1 cellular context compared by ENCODE assay signal in the genomic region with DNA sequence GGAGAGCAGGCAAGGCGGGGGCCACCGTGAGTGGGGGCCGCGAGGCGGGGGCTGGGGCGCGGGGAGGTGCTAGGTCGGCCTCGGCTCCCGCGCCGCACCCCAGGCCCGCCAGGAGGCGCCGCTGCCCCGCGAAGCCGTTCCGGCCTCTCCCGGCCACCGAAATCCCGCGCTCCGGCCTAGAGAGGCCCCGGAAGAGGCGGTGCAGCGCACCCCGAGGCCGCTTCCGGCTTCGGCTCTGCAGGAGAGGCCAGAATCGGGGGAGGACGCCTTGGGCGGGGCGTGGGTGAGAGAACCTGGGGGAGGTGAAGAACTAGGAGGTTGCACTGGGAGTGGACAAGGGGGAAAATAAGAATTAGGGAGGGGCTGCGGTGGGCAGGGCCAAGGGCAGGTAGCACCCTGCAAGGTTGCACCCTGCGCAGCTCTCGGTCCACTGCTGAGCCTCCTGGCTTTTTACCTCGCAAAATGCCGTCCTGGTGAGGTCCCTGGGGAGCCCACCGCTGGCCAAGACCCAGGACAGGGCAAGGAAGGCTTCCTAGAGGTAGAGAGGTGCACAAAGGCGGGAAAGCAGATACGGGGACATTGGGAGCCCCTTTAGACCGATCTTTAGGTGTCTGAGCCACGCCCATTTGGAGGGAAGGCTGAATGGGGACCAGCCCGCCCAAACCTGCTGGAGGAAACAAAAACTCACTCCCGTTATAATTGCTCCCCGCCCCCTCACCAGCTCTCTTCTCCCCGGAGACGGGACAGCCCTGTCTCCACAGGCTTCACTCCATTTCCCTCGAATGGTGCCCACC.
TF ChIP-seq lines count a peak whose summit lies in the region.

No MANE protein-coding gene starts in this region.

TF ChIP-seq in K562, 482 proteins besides CTCF, POLR2A, EP300 and RAD21 (continued from another document):
- TF ChIP-seq NKRF (IDR thresholded peaks at IDR 0.05; ENCODE audit: borderline replicate concordance) (peak; percentile 44; the same call in 1 of the 2 replicates), MNT (conservative IDR thresholded peaks at IDR 0.05) (peak; percentile 25 to 74; a peak in 2 of 4 replicates), GABPB1 (CRISPR knock-in tag; IDR thresholded peaks at IDR 0.05) (peak; percentile 96), ETV5 (CRISPR knock-in tag; IDR thresholded peaks at IDR 0.05; ENCODE audit: low read depth) (peak; percentile 92), MTA3 (IDR thresholded peaks at IDR 0.05; ENCODE audit: borderline replicate concordance) (0 out of 2 replicates have a peak, but pooled peaks have one; percentile 14), ZBTB2 (IDR thresholded peaks at IDR 0.05) (0 out of 2 replicates have a peak, but pooled peaks have one; percentile 22), NEUROD1 (IDR thresholded peaks at IDR 0.05; ENCODE audit: borderline replicate concordance, low read depth, low read length, partially characterized antibody) (peak; percentile 29)
- TF ChIP-seq, protein P1, sequence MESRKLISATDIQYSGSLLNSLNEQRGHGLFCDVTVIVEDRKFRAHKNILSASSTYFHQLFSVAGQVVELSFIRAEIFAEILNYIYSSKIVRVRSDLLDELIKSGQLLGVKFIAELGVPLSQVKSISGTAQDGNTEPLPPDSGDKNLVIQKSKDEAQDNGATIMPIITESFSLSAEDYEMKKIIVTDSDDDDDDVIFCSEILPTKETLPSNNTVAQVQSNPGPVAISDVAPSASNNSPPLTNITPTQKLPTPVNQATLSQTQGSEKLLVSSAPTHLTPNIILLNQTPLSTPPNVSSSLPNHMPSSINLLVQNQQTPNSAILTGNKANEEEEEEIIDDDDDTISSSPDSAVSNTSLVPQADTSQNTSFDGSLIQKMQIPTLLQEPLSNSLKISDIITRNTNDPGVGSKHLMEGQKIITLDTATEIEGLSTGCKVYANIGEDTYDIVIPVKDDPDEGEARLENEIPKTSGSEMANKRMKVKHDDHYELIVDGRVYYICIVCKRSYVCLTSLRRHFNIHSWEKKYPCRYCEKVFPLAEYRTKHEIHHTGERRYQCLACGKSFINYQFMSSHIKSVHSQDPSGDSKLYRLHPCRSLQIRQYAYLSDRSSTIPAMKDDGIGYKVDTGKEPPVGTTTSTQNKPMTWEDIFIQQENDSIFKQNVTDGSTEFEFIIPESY (CRISPR knock-in tag; IDR thresholded peaks at IDR 0.05): peak; percentile 59
